Comparison of ENCODE assay signal across 22 cellular contexts in genomic region chr3:72047472-72047871, GRCh38.
"Had no signal": no experiment of that assay in that cellular context is flagged by ENCODE, and none has a peak within 500 bp of the region (broad histone marks: within the 10 kb centered on the region; RNA-seq: fewer than 3 reads in every experiment).

No MANE protein-coding gene starts in this region.

- H2AFZ ChIP-seq: hepatocyte had no signal

- H3K4me3 ChIP-seq: adrenal gland, colonic mucosa, hepatocyte, left ventricle myocardium inferior, spleen, thyroid gland had no signal

- H3K36me3 Mint-ChIP-seq: activated naive CD8-positive, alpha-beta T cell; natural killer cell had no signal

- H3K36me3 ChIP-seq: adrenal gland, colonic mucosa, left ventricle myocardium inferior, spleen, thyroid gland had no signal

- H3K27ac Mint-ChIP-seq: activated CD4-positive, alpha-beta T cell treated with anti-CD3 and anti-CD28 coated beads for 36 hours; activated naive CD8-positive, alpha-beta T cell; activated T-helper 2 cell treated with anti-CD3 and anti-CD28 coated beads, Interferon-gamma antibody, Interleukin-2, Interleukin-4, amounts not matched to agents 10 μg/mL and 5 μg/mL and 100 μg/mL, durations not matched to agents 14 hours and 24 hours and 36 hours; natural killer cell; progenitor cell of endocrine pancreas had no signal

- H3K4me2 ChIP-seq: hepatocyte had no signal

- DNase-seq: activated CD4-positive, alpha-beta T cell treated with anti-CD3 and anti-CD28 coated beads for 36 hours; activated CD4-positive, alpha-beta T cell treated with anti-CD3 and anti-CD28 coated beads, Interleukin-2, amount 50 U/mL, for 4 hours; activated CD8-positive, alpha-beta memory T cell treated with anti-CD3 and anti-CD28 coated beads, Interleukin-2, amount 50 U/mL, for 48 hours; activated naive CD4-positive, alpha-beta T cell; activated T-cell treated with anti-CD3 and anti-CD28 coated beads, Interleukin-2, amount 50 U/mL, for 4 hours; adrenal gland; colonic mucosa; erythroblast; foreskin melanocyte; kidney glomerular epithelial cell; left ventricle myocardium inferior; midbrain; natural killer cell; spleen; stimulated activated CD4-positive, alpha-beta T cell treated with anti-CD3 and anti-CD28 coated beads, Interleukin-4, amount 100 ng/mL, for 1 hour; stimulated activated naive CD4-positive, alpha-beta T cell; T-helper 1 cell; thyroid gland had no signal

- H3K4me3 Mint-ChIP-seq: activated CD4-positive, alpha-beta T cell treated with anti-CD3 and anti-CD28 coated beads for 36 hours; activated naive CD8-positive, alpha-beta T cell; activated T-cell treated with anti-CD3 and anti-CD28 coated beads, Interleukin-2, amount 50 U/mL, for 4 hours; natural killer cell had no signal

- H3K4me1 Mint-ChIP-seq: activated CD4-positive, alpha-beta T cell treated with anti-CD3 and anti-CD28 coated beads for 36 hours; natural killer cell had no signal

- H3K27me3 ChIP-seq: adrenal gland, colonic mucosa, hepatocyte, spleen, thyroid gland had no signal

- H3K9me3 ChIP-seq: adrenal gland, colonic mucosa, left ventricle myocardium inferior, spleen, thyroid gland had no signal

- H3K9me3 Mint-ChIP-seq: activated T-cell treated with anti-CD3 and anti-CD28 coated beads, Interleukin-2, amount 50 U/mL, for 4 hours; activated T-helper 2 cell treated with anti-CD3 and anti-CD28 coated beads, Interferon-gamma antibody, Interleukin-2, Interleukin-4, amounts not matched to agents 10 μg/mL and 5 μg/mL and 100 μg/mL, durations not matched to agents 14 hours and 24 hours and 36 hours; natural killer cell had no signal

- H3K27ac ChIP-seq: adrenal gland, colonic mucosa, hepatocyte, left ventricle myocardium inferior, spleen, thyroid gland had no signal

- H3K4me1 ChIP-seq: adrenal gland, colonic mucosa, thyroid gland had no signal

- H3K27me3 Mint-ChIP-seq: activated CD4-positive, alpha-beta T cell treated with anti-CD3 and anti-CD28 coated beads for 36 hours; activated naive CD8-positive, alpha-beta T cell; progenitor cell of endocrine pancreas had no signal

- ATAC-seq: activated CD4-positive, alpha-beta T cell treated with anti-CD3 and anti-CD28 coated beads for 36 hours; activated T-cell treated with anti-CD3 and anti-CD28 coated beads, Interleukin-2, amount 50 U/mL, for 4 hours; natural killer cell had no signal
